ENCODE assay signal across 8 cellular contexts in genomic region chr5:78359831-78360673, GRCh38. TPM values are rescaled to one million over a fixed set of nuclear protein-coding genes. Genes with fewer than 3 reads are reported as not detected.
DNase-seq lines count a peak whose midpoint lies in the region; ATAC-seq and TF ChIP-seq lines count a peak whose summit lies in the region.

SCAMP1 (plus strand) TSS chr5:78360617; CDS start chr5:78360672, 55 bp downstream.

- peak; percentile 92 for TF ChIP-seq POLR2A in GM19193 (IDR thresholded peaks at IDR 0.05; ENCODE audit: extremely low read depth, insufficient read depth, insufficient read length)

- peak within 1 kb of the TSS; percentile 96 for H3K4me3 ChIP-seq in BJ (ENCODE audit: low read depth, low read length)
- peak within 1 kb of the TSS; percentile 72 for H3K4me3 ChIP-seq in colonic mucosa

- H3K27ac ChIP-seq in colonic mucosa: peak within 1 kb of the TSS; percentile 88

- DNase-seq in BJ (ENCODE audit: low read depth) (peak; percentile 51), NCI-H524 (lab: John Stamatoyannopoulos, UW) (peak; percentile 84 to 95), colonic mucosa (peak; percentile 95), left colon (peak; percentile 87 to 93)
- DNase-seq in activated CD4-positive, alpha-beta T cell treated with anti-CD3 and anti-CD28 coated beads for 4 hours: peak; percentile 85 to 90
- peak; percentile 90 for DNase-seq in stimulated activated CD4-positive, alpha-beta T cell treated with anti-CD3 and anti-CD28 coated beads, Interleukin-1b, Interleukin-23, amount 100 ng/mL, for 48 hours

- CTCF ChIA-PET in BJ (lab: Yijun Ruan, JAX): interaction anchor here (0.6 to 1.2 kb wide), 5 partner anchors 11 to 111 kb away, joined by 3 read pairs; no protein-coding TSS in a partner anchor

- H3K9ac ChIP-seq in colonic mucosa (ENCODE audit: low read depth in 2 of 2, low read length in 2 of 2): peak within 1 kb of the TSS; percentile 96 to 98

- POLR2A ChIA-PET in BJ (lab: Charles Lee): interaction anchor here (0.8 kb wide), 1 partner anchor 65 kb away, joined by 4 read pairs; the partner anchor contains the start of gene AP3B1

- TF ChIP-seq CTCF in BJ (IDR thresholded peaks at IDR 0.05; ENCODE audit: insufficient read depth, low read depth, low read length): no peak
- TF ChIP-seq CTCF in colonic mucosa (IDR thresholded peaks at IDR 0.05): peak; percentile 38

- peaks cover 1% of the 10 kb centered on the region; the same call in 1 of the 2 replicates for H3K36me3 ChIP-seq in BJ (ENCODE audit: control insufficient read depth, insufficient read depth, low read length)
- H3K36me3 ChIP-seq in colonic mucosa: no peaks in the 10 kb centered on the region

- no peaks in the 10 kb centered on the region for H3K9me3 ChIP-seq in colonic mucosa

- H3K27me3 ChIP-seq in BJ (ENCODE audit: control insufficient read depth, insufficient read depth, low read length) (no peaks in the 10 kb centered on the region), colonic mucosa (no peaks in the 10 kb centered on the region)

- intact Hi-C loops in colonic mucosa (cut with DNase I): loop anchor here (2.0 kb wide), 1 partner anchor 65 kb away; the partner anchor contains the start of gene AP3B1
- intact Hi-C loops in left colon (cut with DNase I, micrococcal nuclease): loop anchor here in 1 of 2 donors (5.0 kb wide), 1 partner anchor 63 kb away; no protein-coding TSS in a partner anchor

- peak; percentile 87 for ATAC-seq in HG03439 (IDR thresholded peaks at IDR 0.05; ENCODE audit: unreplicated experiment)
- ATAC-seq in left colon: peak; percentile 94

- H3K4me1 ChIP-seq in colonic mucosa: peaks cover 6% of the 10 kb centered on the region

RNA-seq across cellular contexts. Expression of gene SCAMP1, which starts in this region (rescaled TPM):
- polyA plus RNA-seq in BJ (2011; rRNA removed): 26.6 and 48.2 TPM in 2 replicates
- 23.8 and 25.9 TPM in 2 replicates for polyA minus RNA-seq in BJ (2011; rRNA and poly(A)+ RNA removed)
- total RNA-seq in colonic mucosa: 10 to 100 TPM; 26.4 to 53.5 TPM
- 10 to 100 TPM; 33.2 to 38.5 TPM for total RNA-seq in left colon

Comparison
In these comparisons a context has a peak if more than half of its experiments do, and no peak if none do; other contexts are left out.
1. Peak in every context shown above with its lines: DNase-seq, ATAC-seq, H3K4me3 ChIP-seq and H3K27ac ChIP-seq.